Comparison of ENCODE assay signal across 20 cellular contexts in the genomic region with DNA sequence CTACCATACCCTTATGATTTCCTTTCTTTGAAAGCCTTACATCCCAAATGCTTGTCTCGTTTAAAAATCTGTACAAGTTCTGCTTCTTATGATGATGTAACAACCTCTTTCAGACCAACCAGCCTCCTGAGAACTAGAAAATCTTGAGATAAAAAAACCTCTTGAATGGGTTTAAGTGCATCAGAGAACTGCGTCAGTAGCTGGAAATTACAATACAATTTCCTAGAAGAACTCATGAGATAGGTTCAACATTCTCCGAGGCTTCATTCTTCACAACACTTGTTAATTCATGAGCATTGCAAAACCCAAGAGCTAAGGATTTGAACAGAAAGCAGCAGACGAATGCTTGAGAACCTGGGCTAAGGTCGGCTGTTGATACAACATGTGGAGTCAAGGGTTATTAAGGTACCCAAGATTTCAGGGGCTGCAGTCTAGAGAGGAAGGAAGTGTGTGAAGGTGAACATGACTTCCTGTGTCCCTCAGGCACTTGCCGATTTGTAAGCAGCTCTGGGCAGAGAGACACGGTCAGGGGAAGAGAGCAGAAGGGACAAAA.
DNase-seq lines count a peak whose midpoint lies in the region; ATAC-seq and TF ChIP-seq lines count a peak whose summit lies in the region.
"Had no signal": no experiment of that assay in that cellular context is flagged by ENCODE, and none has a peak within 500 bp of the region (broad histone marks: within the 10 kb centered on the region; RNA-seq: fewer than 3 reads in every experiment).

No MANE protein-coding gene starts in this region.

- H3K4me3 ChIP-seq in GM23338, result no peak overlapping the region
- H3K4me3 ChIP-seq in left lung, result no peak overlapping the region
- no peak overlapping the region for H3K4me3 ChIP-seq in osteoblast (ENCODE audit: insufficient read depth, low read length)
- no peak overlapping the region for H3K4me3 ChIP-seq in suprapubic skin

- ATAC-seq in GM23338, result no peak
- ATAC-seq in left lung, result peak; percentile 83
- ATAC-seq: HCT116 had no signal

- H3K9me3 ChIP-seq in left lung (no peaks in the 10 kb centered on the region), osteoblast (ENCODE audit: low read depth, low read length) (no peaks in the 10 kb centered on the region), suprapubic skin (no peaks in the 10 kb centered on the region)
- H3K9me3 ChIP-seq: BE2C had no signal

- intact Hi-C loops in left lung (cut with DNase I), result no loop called here

- no peak overlapping the region for H3K4me2 ChIP-seq in GM23338
- no peak overlapping the region for H3K4me2 ChIP-seq in osteoblast (ENCODE audit: insufficient read depth, low read length)

- no peaks in the 10 kb centered on the region for H3K79me2 ChIP-seq in GM23338 (replicated peaks; ENCODE audit: insufficient read depth)
- H3K79me2 ChIP-seq in osteoblast (ENCODE audit: insufficient read depth, low read length), result no peaks in the 10 kb centered on the region

- no peak for TF ChIP-seq POLR2A in suprapubic skin (IDR thresholded peaks at IDR 0.05)

- H3K9me2 ChIP-seq in GM23338 (ENCODE audit: insufficient read depth), result no peaks in the 10 kb centered on the region; the same call in 1 of the 2 replicates

- 0 out of 2 replicates have a peak overlapping the region, but pooled peaks have one; percentile 32 for H2AFZ ChIP-seq in GM23338
- H2AFZ ChIP-seq in osteoblast (ENCODE audit: low read length), result no peak overlapping the region

- no peak for TF ChIP-seq EP300 in suprapubic skin (IDR thresholded peaks at IDR 0.05)

- no peaks in the 10 kb centered on the region for H3K27me3 ChIP-seq in GM23338 (ENCODE audit: insufficient read depth)
- H3K27me3 ChIP-seq in left lung, result no peaks in the 10 kb centered on the region
- H3K27me3 ChIP-seq in osteoblast (ENCODE audit: insufficient read depth, low read length), result no peaks in the 10 kb centered on the region
- peaks cover 4% of the 10 kb centered on the region for H3K27me3 ChIP-seq in suprapubic skin
- H3K27me3 ChIP-seq: BE2C had no signal

- H3K4me3 Mint-ChIP-seq in GM23338 (no peak overlapping the region), immature natural killer cell (no peak overlapping the region)
- H3K4me3 Mint-ChIP-seq: CD4-positive, CD25-positive, alpha-beta regulatory T cell; CD8-positive, alpha-beta memory T cell; HFFc6 had no signal

- no peaks in the 10 kb centered on the region for H3F3A ChIP-seq in GM23338 (replicated peaks; ENCODE audit: low read depth)

- H3K9me3 Mint-ChIP-seq in GM23338, result peaks cover 18% of the 10 kb centered on the region
- peaks cover 0 to 5% (median 0%) of the 10 kb centered on the region in 6 donors for H3K9me3 Mint-ChIP-seq in immature natural killer cell

- H3K27ac ChIP-seq in GM23338 (ENCODE audit: low read depth) (no peak overlapping the region), left lung (no peak overlapping the region), osteoblast (ENCODE audit: low read depth, low read length) (no peak overlapping the region), suprapubic skin (no peak overlapping the region)
- H3K27ac ChIP-seq: HL-60 had no signal

- H3K36me3 Mint-ChIP-seq in GM23338 (ENCODE audit: low read depth) (no peaks in the 10 kb centered on the region; the same call in 2 of the 3 replicates), immature natural killer cell (no peaks in the 10 kb centered on the region)
- H3K36me3 Mint-ChIP-seq: CD4-positive, CD25-positive, alpha-beta regulatory T cell; CD8-positive, alpha-beta memory T cell had no signal

- H3K27ac Mint-ChIP-seq in GM23338 (no peak overlapping the region), immature natural killer cell (no peak overlapping the region)
- H3K27ac Mint-ChIP-seq: CD4-positive, CD25-positive, alpha-beta regulatory T cell; CD8-positive, alpha-beta memory T cell; HFFc6 had no signal

- TF ChIP-seq CTCF in GM23338 (conservative IDR thresholded peaks at IDR 0.05; ENCODE audit: low read depth in 2 of 2) (no peak), left lung (IDR thresholded peaks at IDR 0.05) (no peak), osteoblast (IDR thresholded peaks at IDR 0.05; ENCODE audit: extremely low read depth, low read depth, low read length) (no peak), suprapubic skin (IDR thresholded peaks at IDR 0.05) (no peak)

- WGBS in suprapubic skin, result 77% methylated on average over 7 of the region's 7 CpGs

- H3K4me1 ChIP-seq in GM23338 (ENCODE audit: insufficient read depth), result no peaks in the 10 kb centered on the region
- no peaks in the 10 kb centered on the region for H3K4me1 ChIP-seq in left lung
- no peaks in the 10 kb centered on the region for H3K4me1 ChIP-seq in osteoblast (ENCODE audit: insufficient read depth, low read length)
- no peaks in the 10 kb centered on the region for H3K4me1 ChIP-seq in suprapubic skin

- H4K20me1 ChIP-seq in GM23338 (replicated peaks; ENCODE audit: insufficient read depth) (no peaks in the 10 kb centered on the region), osteoblast (ENCODE audit: insufficient read depth, low read length) (no peaks in the 10 kb centered on the region)

- H3K4me1 Mint-ChIP-seq in GM23338 (peaks cover 8% of the 10 kb centered on the region), immature natural killer cell (no peaks in the 10 kb centered on the region)
- H3K4me1 Mint-ChIP-seq: CD8-positive, alpha-beta memory T cell had no signal

- H3K36me3 ChIP-seq in GM23338 (ENCODE audit: insufficient read depth), result no peaks in the 10 kb centered on the region
- H3K36me3 ChIP-seq in left lung, result no peaks in the 10 kb centered on the region
- no peaks in the 10 kb centered on the region for H3K36me3 ChIP-seq in osteoblast (ENCODE audit: insufficient read depth, low read length)
- H3K36me3 ChIP-seq in suprapubic skin, result no peaks in the 10 kb centered on the region
- H3K36me3 ChIP-seq: BE2C had no signal

- no peak for DNase-seq in GM23338 (ENCODE audit: low spot score)
- no peak for DNase-seq in left lung
- peak; percentile 9 for DNase-seq in osteoblast (ENCODE audit: insufficient read length, low spot score, missing footprints)
- no peak for DNase-seq in suprapubic skin (ENCODE audit: low spot score in 2 of 2)
- DNase-seq in dermis blood vessel endothelial cell, result no peak
- DNase-seq in immature natural killer cell, result no peak
- DNase-seq: BE2C; C1 segment of cervical spinal cord; CD4-positive, CD25-positive, alpha-beta regulatory T cell; CD8-positive, alpha-beta memory T cell; COR-L47; DMS 273 treated with DMSO at 0.1 percent for 48 hours; DMS53; DND-41; GOT3; H7; HFFc6; IMR-90 had no signal

- peaks cover 4% of the 10 kb centered on the region for H3K27me3 Mint-ChIP-seq in GM23338 (ENCODE audit: insufficient read depth, low read depth, poor library complexity)
- H3K27me3 Mint-ChIP-seq in immature natural killer cell (ENCODE audit: low read depth in 3 of 3), result peaks cover 2 to 8% (median 2%) of the 10 kb centered on the region in 3 donors

TF ChIP-seq in GM23338, 12 proteins besides CTCF, POLR2A, EP300 and RAD21:
- TF ChIP-seq CREB1 (CRISPR knock-in tag; IDR thresholded peaks at IDR 0.05; ENCODE audit: low read depth) (no peak), ZNF114 (CRISPR knock-in tag; IDR thresholded peaks at IDR 0.05) (no peak), EZH2phosphoT487 (IDR thresholded peaks at IDR 0.05; ENCODE audit: unreplicated experiment) (no peak)
- TF ChIP-seq, protein P1, sequence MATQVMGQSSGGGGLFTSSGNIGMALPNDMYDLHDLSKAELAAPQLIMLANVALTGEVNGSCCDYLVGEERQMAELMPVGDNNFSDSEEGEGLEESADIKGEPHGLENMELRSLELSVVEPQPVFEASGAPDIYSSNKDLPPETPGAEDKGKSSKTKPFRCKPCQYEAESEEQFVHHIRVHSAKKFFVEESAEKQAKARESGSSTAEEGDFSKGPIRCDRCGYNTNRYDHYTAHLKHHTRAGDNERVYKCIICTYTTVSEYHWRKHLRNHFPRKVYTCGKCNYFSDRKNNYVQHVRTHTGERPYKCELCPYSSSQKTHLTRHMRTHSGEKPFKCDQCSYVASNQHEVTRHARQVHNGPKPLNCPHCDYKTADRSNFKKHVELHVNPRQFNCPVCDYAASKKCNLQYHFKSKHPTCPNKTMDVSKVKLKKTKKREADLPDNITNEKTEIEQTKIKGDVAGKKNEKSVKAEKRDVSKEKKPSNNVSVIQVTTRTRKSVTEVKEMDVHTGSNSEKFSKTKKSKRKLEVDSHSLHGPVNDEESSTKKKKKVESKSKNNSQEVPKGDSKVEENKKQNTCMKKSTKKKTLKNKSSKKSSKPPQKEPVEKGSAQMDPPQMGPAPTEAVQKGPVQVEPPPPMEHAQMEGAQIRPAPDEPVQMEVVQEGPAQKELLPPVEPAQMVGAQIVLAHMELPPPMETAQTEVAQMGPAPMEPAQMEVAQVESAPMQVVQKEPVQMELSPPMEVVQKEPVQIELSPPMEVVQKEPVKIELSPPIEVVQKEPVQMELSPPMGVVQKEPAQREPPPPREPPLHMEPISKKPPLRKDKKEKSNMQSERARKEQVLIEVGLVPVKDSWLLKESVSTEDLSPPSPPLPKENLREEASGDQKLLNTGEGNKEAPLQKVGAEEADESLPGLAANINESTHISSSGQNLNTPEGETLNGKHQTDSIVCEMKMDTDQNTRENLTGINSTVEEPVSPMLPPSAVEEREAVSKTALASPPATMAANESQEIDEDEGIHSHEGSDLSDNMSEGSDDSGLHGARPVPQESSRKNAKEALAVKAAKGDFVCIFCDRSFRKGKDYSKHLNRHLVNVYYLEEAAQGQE (IDR thresholded peaks at IDR 0.05; ENCODE audit: unreplicated experiment), result no peak
